Comparison of ENCODE assay signal across 11 cellular contexts in the genomic region with DNA sequence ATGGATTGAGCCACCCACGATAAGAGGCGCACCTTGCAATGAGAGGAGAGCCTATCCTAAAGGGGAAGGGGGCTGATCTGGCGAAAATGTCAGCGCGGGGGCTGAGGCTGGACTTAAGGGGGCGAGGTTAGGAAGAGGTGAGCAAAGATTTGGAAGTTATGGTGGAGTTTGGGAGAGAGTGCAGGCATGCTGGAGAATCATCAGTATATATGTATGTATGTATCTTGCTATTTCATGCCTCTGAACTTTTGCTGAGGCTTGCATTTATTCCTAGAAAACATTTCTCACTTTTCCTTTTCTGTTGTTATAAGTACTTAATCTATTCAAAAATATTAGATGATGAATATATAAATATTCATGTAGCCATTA. TPM values are rescaled to one million over a fixed set of nuclear protein-coding genes. Genes with fewer than 3 reads are reported as not detected.
DNase-seq lines count a peak whose midpoint lies in the region; ATAC-seq and TF ChIP-seq lines count a peak whose summit lies in the region.
"Had no signal": no experiment of that assay in that cellular context is flagged by ENCODE, and none has a peak within 500 bp of the region (broad histone marks: within the 10 kb centered on the region; RNA-seq: fewer than 3 reads in every experiment).

No MANE protein-coding gene starts in this region.

- DNase-seq in T-helper 1 cell, result no peak
- DNase-seq in activated B cell treated with CpG ODN at 0.5 μM for 24 hours, result no peak
- DNase-seq in lower lobe of right lung, result no peak
- no peak for DNase-seq in thyroid gland
- no peak for DNase-seq in aorta
- DNase-seq in activated CD4-positive, alpha-beta T cell treated with anti-CD3 and anti-CD28 coated beads for 1 hour, result no peak

- ATAC-seq in activated B cell treated with CpG ODN at 0.5 μM for 24 hours (ENCODE audit: low read depth) (peak; percentile 10), lower lobe of right lung (no peak), aorta (ENCODE audit: low FRiP score) (no peak), GM18909 (IDR thresholded peaks at IDR 0.05; ENCODE audit: poor library complexity, unreplicated experiment) (no peak)

- H3K4me3 Mint-ChIP-seq in T-helper 1 cell treated with Interleukin-12 subunit alpha and Interleukin-12 subunit beta and Interleukin-4 antibody, amounts not matched to agents 30 μg/mL and 1 μg/mL, for 36 hours, result peak overlapping the region; percentile 34
- no peak overlapping the region for H3K4me3 Mint-ChIP-seq in activated B cell treated with CpG ODN at 0.5 μM for 24 hours

- H3K9me3 ChIP-seq in lower lobe of right lung (no peaks in the 10 kb centered on the region), thyroid gland (no peaks in the 10 kb centered on the region), aorta (ENCODE audit: control insufficient read depth, low read length) (no peaks in the 10 kb centered on the region)

- H3K27me3 Mint-ChIP-seq in T-helper 1 cell treated with Interleukin-12 subunit alpha and Interleukin-12 subunit beta and Interleukin-4 antibody, amounts not matched to agents 30 μg/mL and 1 μg/mL, for 36 hours (ENCODE audit: low read depth), result no peaks in the 10 kb centered on the region
- H3K27me3 Mint-ChIP-seq in activated B cell treated with CpG ODN at 0.5 μM for 24 hours, result peaks cover 5% of the 10 kb centered on the region
- H3K27me3 Mint-ChIP-seq: T-cell had no signal

- H3K27me3 ChIP-seq in lower lobe of right lung (ENCODE audit: low read depth), result no peaks in the 10 kb centered on the region
- H3K27me3 ChIP-seq in thyroid gland, result no peaks in the 10 kb centered on the region
- no peaks in the 10 kb centered on the region for H3K27me3 ChIP-seq in aorta (ENCODE audit: control insufficient read depth in 1 of 2, insufficient read depth in 2 of 2, low read length in 1 of 2)

- intact Hi-C loops in activated B cell treated with CpG ODN at 0.5 μM for 24 hours (cut with micrococcal nuclease), result loop anchor here (1.0 to 2.0 kb wide), 3 partner anchors 52 to 518 kb away; a partner anchor contains a TSS
- intact Hi-C loops in lower lobe of right lung (cut with DNase I), result no loop called here
- intact Hi-C loops in thyroid gland (cut with DNase I), result no loop called here
- intact Hi-C loops in aorta (cut with DNase I), result loop anchor here in 1 of 2 donors (5.0 kb wide), 1 partner anchor 49 kb away; no protein-coding TSS in a partner anchor

- peaks cover 20% of the 10 kb centered on the region for H3K4me1 Mint-ChIP-seq in T-helper 1 cell treated with Interleukin-12 subunit alpha and Interleukin-12 subunit beta and Interleukin-4 antibody, amounts not matched to agents 30 μg/mL and 1 μg/mL, for 36 hours (ENCODE audit: low read depth)
- peaks cover 6% of the 10 kb centered on the region for H3K4me1 Mint-ChIP-seq in activated B cell treated with CpG ODN at 0.5 μM for 24 hours

- H3K4me3 ChIP-seq in lower lobe of right lung (peak overlapping the region; percentile 59), thyroid gland (replicated peaks in 1 of 3) (no peak overlapping the region), aorta (ENCODE audit: low read length in 2 of 2) (no peak overlapping the region)

- 16 to 30% methylated on average over 6 of the region's 6 CpGs for WGBS in thyroid gland, 2 donors
- WGBS in aorta, 2 donors, result 8 to 16% methylated on average over 6 of the region's 6 CpGs

- H3K36me3 ChIP-seq in lower lobe of right lung (no peaks in the 10 kb centered on the region), thyroid gland (no peaks in the 10 kb centered on the region), aorta (ENCODE audit: control insufficient read depth in 1 of 2, insufficient read depth in 2 of 2, low read length in 1 of 2) (no peaks in the 10 kb centered on the region)

- TF ChIP-seq POLR2A in thyroid gland (IDR thresholded peaks at IDR 0.05), result no peak

- peaks cover 21% of the 10 kb centered on the region for H3K4me1 ChIP-seq in lower lobe of right lung
- peaks cover 8 to 30% of the 10 kb centered on the region in 2 donors for H3K4me1 ChIP-seq in thyroid gland
- H3K4me1 ChIP-seq in aorta (ENCODE audit: control insufficient read depth in 1 of 2, insufficient read depth in 2 of 2, low read length in 2 of 2), result no peaks in the 10 kb centered on the region

- CTCF ChIA-PET in activated B cell treated with CpG ODN at 0.5 μM for 24 hours (lab: Charles Lee), result interaction anchor here (1.0 to 2.3 kb wide), 9 partner anchors 9 to 518 kb away, joined by 3 to 11 read pairs (median 4); no protein-coding TSS in a partner anchor

- TF ChIP-seq CTCF in activated B cell treated with CpG ODN at 0.5 μM for 24 hours (IDR thresholded peaks at IDR 0.05) (peak; percentile 9), lower lobe of right lung (IDR thresholded peaks at IDR 0.05) (no peak), thyroid gland (IDR thresholded peaks at IDR 0.05) (no peak)

- H3K9me3 Mint-ChIP-seq in T-helper 1 cell treated with Interleukin-12 subunit alpha and Interleukin-12 subunit beta and Interleukin-4 antibody, amounts not matched to agents 30 μg/mL and 1 μg/mL, for 36 hours, result no peaks in the 10 kb centered on the region
- no peaks in the 10 kb centered on the region for H3K9me3 Mint-ChIP-seq in activated B cell treated with CpG ODN at 0.5 μM for 24 hours
- H3K9me3 Mint-ChIP-seq: stimulated activated memory B cell treated with anti-CD40 and anti-IgM and Interleukin-4, amounts not matched to agents 10 μg/mL and 1 μg/mL and 100 μg/mL, for 72 hours; T-cell had no signal

- POLR2A ChIA-PET in activated B cell treated with CpG ODN at 0.5 μM for 24 hours (lab: Charles Lee), result no interaction called here

- H3K36me3 Mint-ChIP-seq in T-helper 1 cell treated with Interleukin-12 subunit alpha and Interleukin-12 subunit beta and Interleukin-4 antibody, amounts not matched to agents 30 μg/mL and 1 μg/mL, for 36 hours (ENCODE audit: low read depth), result peaks cover 1% of the 10 kb centered on the region
- no peaks in the 10 kb centered on the region for H3K36me3 Mint-ChIP-seq in activated B cell treated with CpG ODN at 0.5 μM for 24 hours (ENCODE audit: low read depth)
- H3K36me3 Mint-ChIP-seq: stimulated activated memory B cell treated with anti-CD40 and anti-IgM and Interleukin-4, amounts not matched to agents 10 μg/mL and 1 μg/mL and 100 μg/mL, for 72 hours; T-cell had no signal

- no peak overlapping the region for H3K27ac Mint-ChIP-seq in T-helper 1 cell treated with Interleukin-12 subunit alpha and Interleukin-12 subunit beta and Interleukin-4 antibody, amounts not matched to agents 30 μg/mL and 1 μg/mL, for 36 hours
- no peak overlapping the region for H3K27ac Mint-ChIP-seq in activated B cell treated with CpG ODN at 0.5 μM for 24 hours
- H3K27ac Mint-ChIP-seq: T-cell had no signal

- no peak overlapping the region for H3K27ac ChIP-seq in lower lobe of right lung
- H3K27ac ChIP-seq in thyroid gland, result peak overlapping the region in 2 of 3 donors; percentile 40 to 82
- no peak overlapping the region for H3K27ac ChIP-seq in aorta (ENCODE audit: low read depth in 1 of 2, low read length in 2 of 2)

RNA-seq across cellular contexts. Expression of a gene that starts 17.2 kb away (rescaled TPM):
- total RNA-seq in activated B cell treated with CpG ODN at 0.5 μM for 24 hours (not detected in 2 replicates), lower lobe of right lung (not detected), thyroid gland (1 to 10 TPM in 2 of 4 donors, under 1 TPM in 1, not detected in 1; 0.67 to 7.2 (median 2.8) TPM), aorta (1 to 10 TPM in 1 of 2 donors, not detected in 1; 2.7 TPM)
- 1 to 10 TPM in 1 of 2 donors, not detected in 1; 1.4 TPM for polyA plus RNA-seq in aorta
- total RNA-seq: A172, T-cell had no signal

RNA-seq across cellular contexts. Expression of a gene that starts 23.4 kb away (rescaled TPM):
- 0.20 and 0.22 TPM in 2 replicates for total RNA-seq in activated B cell treated with CpG ODN at 0.5 μM for 24 hours
- 12.3 TPM for total RNA-seq in lower lobe of right lung
- total RNA-seq in thyroid gland, result 10 to 100 TPM; 11.6 to 23.7 (median 14.4) TPM
- total RNA-seq in aorta, result 1 to 10 TPM; 1.7 to 2.0 TPM
- 1 to 10 TPM in 1 of 2 donors, under 1 TPM in 1; 0.05 to 1.0 TPM for polyA plus RNA-seq in aorta

RNA-seq across cellular contexts. Expression of a gene that starts 33.2 kb away (rescaled TPM):
- total RNA-seq in activated B cell treated with CpG ODN at 0.5 μM for 24 hours, result 83.5 and 88.4 TPM in 2 replicates
- total RNA-seq in lower lobe of right lung, result 130 TPM
- 100 to 1,000 TPM; 205 to 342 (median 228) TPM for total RNA-seq in thyroid gland
- total RNA-seq in aorta, result 100 to 1,000 TPM; 105 to 154 TPM
- 100 to 1,000 TPM; 138 to 174 TPM for polyA plus RNA-seq in aorta

RNA-seq across cellular contexts. Expression of a gene that starts 52.0 kb away (rescaled TPM):
- total RNA-seq in activated B cell treated with CpG ODN at 0.5 μM for 24 hours (61.8 and 62.3 TPM in 2 replicates), lower lobe of right lung (35.4 TPM), thyroid gland (10 to 100 TPM; 31.9 to 53.8 (median 43.7) TPM), aorta (10 to 100 TPM; 25.4 to 40.2 TPM)
- polyA plus RNA-seq in aorta, result 10 to 100 TPM; 11.6 to 37.1 TPM

Comparison
In these comparisons a context has a peak if more than half of its experiments do, and no peak if none do; other contexts are left out.
1. H3K27ac ChIP-seq: peak in thyroid gland (2 of 3); none in lower lobe of right lung (single experiment) and aorta (0 of 2).